In genomic region chr7:136179829-136180721, GRCh38 we compare ENCODE assay signal across 18 cellular contexts.
DNase-seq lines count a peak whose midpoint lies in the region; ATAC-seq, FAIRE-seq and TF ChIP-seq lines count a peak whose summit lies in the region.
"Had no signal": no experiment of that assay in that cellular context is flagged by ENCODE, and none has a peak within 500 bp of the region (broad histone marks: within the 10 kb centered on the region; RNA-seq: fewer than 3 reads in every experiment).

No MANE protein-coding gene starts in this region.

- TF ChIP-seq EP300 in HepG2 (IDR thresholded peaks at IDR 0.05; ENCODE audit: low read depth in 2 of 2, low read length in 2 of 2) (no peak), HepG2 (CRISPR knock-in tag; IDR thresholded peaks at IDR 0.05; ENCODE audit: borderline replicate concordance) (no peak)

- TF ChIP-seq CTCF in HepG2 (CRISPR knock-in tag; IDR thresholded peaks at IDR 0.05) (no peak), right lobe of liver (IDR thresholded peaks at IDR 0.05) (no peak), heart left ventricle (IDR thresholded peaks at IDR 0.05) (no peak)

- TF ChIP-seq POLR2A in HepG2 (IDR thresholded peaks at IDR 0.05; ENCODE audit: insufficient read depth in 1 of 2, low read depth in 2 of 2, low read length in 2 of 2) = no peak
- no peak for TF ChIP-seq POLR2A in right lobe of liver (IDR thresholded peaks at IDR 0.05)
- TF ChIP-seq POLR2A in heart left ventricle (IDR thresholded peaks at IDR 0.05) = no peak

- H3K27me3 ChIP-seq in HepG2 (ENCODE audit: control insufficient read depth in 1 of 2, insufficient read depth in 2 of 2, low read length in 2 of 2) (no peaks in the 10 kb centered on the region), right lobe of liver (no peaks in the 10 kb centered on the region), heart left ventricle (no peaks in the 10 kb centered on the region)
- H3K27me3 ChIP-seq: Peyer's patch had no signal

- H3K36me3 Mint-ChIP-seq in stimulated activated effector memory CD8-positive, alpha-beta T cell treated with anti-CD3 and anti-CD28 coated beads, Interleukin-12 subunit alpha, Interleukin-12 subunit beta, amount 100 ng/mL, for 72 hours = no peaks in the 10 kb centered on the region

- no peaks in the 10 kb centered on the region for H3K4me1 ChIP-seq in HepG2 (ENCODE audit: insufficient read depth, low read length)
- H3K4me1 ChIP-seq in right lobe of liver = no peaks in the 10 kb centered on the region
- peaks cover 0 to 12% (median 0%) of the 10 kb centered on the region in 12 donors for H3K4me1 ChIP-seq in heart left ventricle
- H3K4me1 ChIP-seq: Caco-2, Peyer's patch had no signal

- intact Hi-C loops in HepG2 (cut with micrococcal nuclease; ENCODE audit: unreplicated experiment) = no loop called here
- intact Hi-C loops in right lobe of liver (cut with DNase I) = no loop called here
- intact Hi-C loops in heart left ventricle (cut with DNase I) = loop anchor here in 1 of 10 donors (10.0 kb wide), 1 partner anchor 145 kb away; no protein-coding TSS in a partner anchor

- no peak overlapping the region for H2AFZ ChIP-seq in HepG2 (ENCODE audit: low read length)

- H3K4me2 ChIP-seq in HepG2 (ENCODE audit: low read depth, low read length) = no peak overlapping the region

- H3K4me1 Mint-ChIP-seq in stimulated activated effector memory CD8-positive, alpha-beta T cell treated with anti-CD3 and anti-CD28 coated beads, Interleukin-12 subunit alpha, Interleukin-12 subunit beta, amount 100 ng/mL, for 72 hours = peaks cover 12% of the 10 kb centered on the region

- H3K9me3 Mint-ChIP-seq in stimulated activated effector memory CD8-positive, alpha-beta T cell treated with anti-CD3 and anti-CD28 coated beads, Interleukin-12 subunit alpha, Interleukin-12 subunit beta, amount 100 ng/mL, for 72 hours = no peaks in the 10 kb centered on the region
- H3K9me3 Mint-ChIP-seq: H9 had no signal

- H3K27ac Mint-ChIP-seq in stimulated activated effector memory CD8-positive, alpha-beta T cell treated with anti-CD3 and anti-CD28 coated beads, Interleukin-12 subunit alpha, Interleukin-12 subunit beta, amount 100 ng/mL, for 72 hours = peak overlapping the region; percentile 55
- H3K27ac Mint-ChIP-seq: H9 had no signal

- no peak overlapping the region for H3K9ac ChIP-seq in HepG2 (ENCODE audit: insufficient read depth, low read depth, low read length)

- no peaks in the 10 kb centered on the region for H3K79me2 ChIP-seq in HepG2 (ENCODE audit: insufficient read depth, low read length)

- WGBS in HepG2 (ENCODE audit: low lambda C conversion rate) = 0% methylated on average over 5 of the region's 5 CpGs
- 33% methylated on average over 5 of the region's 5 CpGs for WGBS in right lobe of liver (ENCODE audit: insufficient coverage, low coverage, low lambda C conversion rate, missing lambda C conversion rate)
- 24 to 32% (median 26%) methylated on average over 5 of the region's 5 CpGs for WGBS in heart left ventricle, 4 donors

- H3K4me3 Mint-ChIP-seq in stimulated activated effector memory CD8-positive, alpha-beta T cell treated with anti-CD3 and anti-CD28 coated beads, Interleukin-12 subunit alpha, Interleukin-12 subunit beta, amount 100 ng/mL, for 72 hours = no peak overlapping the region
- H3K4me3 Mint-ChIP-seq: H9 had no signal

- H3K9me3 ChIP-seq in HepG2 (ENCODE audit: low read length) = no peaks in the 10 kb centered on the region
- no peaks in the 10 kb centered on the region for H3K9me3 ChIP-seq in right lobe of liver
- H3K9me3 ChIP-seq in heart left ventricle = no peaks in the 10 kb centered on the region
- H3K9me3 ChIP-seq: Caco-2, Peyer's patch had no signal

- no peak for TF ChIP-seq RAD21 in HepG2 (CRISPR knock-in tag; IDR thresholded peaks at IDR 0.05)

- no peaks in the 10 kb centered on the region for H4K20me1 ChIP-seq in HepG2 (ENCODE audit: insufficient read depth, low read length)

- CTCF ChIA-PET in HepG2 (lab: Yijun Ruan, JAX; ENCODE audit: low intra/inter-chr PET ratio, low total read pairs) = no interaction called here

- in situ Hi-C loops in HepG2 (cut with HindIII; ENCODE audit: extremely low pct_ligation_motif_present, low pct_unique_long_range_greater_than_20kb) = no loop called here

- POLR2A ChIA-PET in HepG2 (lab: Yijun Ruan, JAX) = no interaction called here

- FAIRE-seq in HepG2 (lab: Jason Lieb, UNC) = no peak

- H3K27ac ChIP-seq in HepG2 (ENCODE audit: extremely low read length, insufficient read depth, low read length) = no peak overlapping the region
- no peak overlapping the region for H3K27ac ChIP-seq in right lobe of liver
- H3K27ac ChIP-seq in heart left ventricle = peak overlapping the region in 6 of 12 donors; percentile 35 to 62 (median 45)
- H3K27ac ChIP-seq: Peyer's patch had no signal

- ATAC-seq in HepG2 (no peak), right lobe of liver (no peak), heart left ventricle (peak; percentile 86 to 91 (median 88)), GM19328 (IDR thresholded peaks at IDR 0.05; ENCODE audit: unreplicated experiment) (no peak)
- ATAC-seq in stimulated activated effector memory CD8-positive, alpha-beta T cell treated with anti-CD3 and anti-CD28 coated beads, Interleukin-12 subunit alpha, Interleukin-12 subunit beta, amount 100 ng/mL, for 72 hours = no peak

- DNase-seq in HepG2 (ENCODE audit: low spot score) (no peak), right lobe of liver (no peak), NCI-H2227 treated with DMSO at 0.1 percent for 48 hours (lab: John Stamatoyannopoulos, UW) (peak; percentile 74), heart left ventricle (no peak), superior temporal gyrus (ENCODE audit: extremely low spot score) (no peak)
- no peak for DNase-seq in stimulated activated effector memory CD8-positive, alpha-beta T cell treated with anti-CD3 and anti-CD28 coated beads, Interleukin-12 subunit alpha, Interleukin-12 subunit beta, amount 100 ng/mL, for 72 hours (ENCODE audit: low spot score in 2 of 2)
- DNase-seq in stimulated activated CD8-positive, alpha-beta memory T cell treated with anti-CD3 and anti-CD28 coated beads, Interleukin-4, amount 100 ng/mL, for 48 hours = no peak
- DNase-seq: Caco-2, DMS53, H9, IMR-90, NCI-H1105 treated with DMSO at 0.1 percent for 48 hours, NCI-H2029, NCI-H510A treated with DMSO at 0.1 percent for 48 hours, NCI-H82, Peyer's patch, SHP77 had no signal

- H3K36me3 ChIP-seq in HepG2 (replicated peaks in 1 of 2; ENCODE audit: control insufficient read depth in 1 of 2, insufficient read depth in 2 of 2, low read length in 2 of 2) (no peaks in the 10 kb centered on the region), right lobe of liver (no peaks in the 10 kb centered on the region), heart left ventricle (no peaks in the 10 kb centered on the region)
- H3K36me3 ChIP-seq: Peyer's patch had no signal

- H3K4me3 ChIP-seq in HepG2 (replicated peaks in 1 of 3; ENCODE audit: insufficient read depth in 1 of 3, low read depth in 2 of 3, low read length in 3 of 3) (no peak overlapping the region), right lobe of liver (no peak overlapping the region), heart left ventricle (no peak overlapping the region)
- H3K4me3 ChIP-seq: Peyer's patch had no signal

- no TSS peak for BruUV-seq in HepG2 (replicated peaks; lab: Mats Ljungman, UMichigan)

TF ChIP-seq in HepG2, 621 proteins besides CTCF, POLR2A, EP300 and RAD21 (continues in another document):
- TF ChIP-seq CREB1 (IDR thresholded peaks at IDR 0.05) (0 out of 2 replicates have a peak, but pooled peaks have one; percentile 40), CREB1 (CRISPR knock-in tag; IDR thresholded peaks at IDR 0.05) (no peak)

Comparison
In these comparisons a context has a peak if more than half of its experiments do, and no peak if none do; other contexts are left out.
1. ATAC-seq: peak in heart left ventricle (4 of 4); none in HepG2 (single experiment), right lobe of liver (0 of 4), stimulated activated effector memory CD8-positive, alpha-beta T cell treated with anti-CD3 and anti-CD28 coated beads, Interleukin-12 subunit alpha, Interleukin-12 subunit beta, amount 100 ng/mL, for 72 hours (single experiment) and GM19328 (single experiment).